In the genomic region with DNA sequence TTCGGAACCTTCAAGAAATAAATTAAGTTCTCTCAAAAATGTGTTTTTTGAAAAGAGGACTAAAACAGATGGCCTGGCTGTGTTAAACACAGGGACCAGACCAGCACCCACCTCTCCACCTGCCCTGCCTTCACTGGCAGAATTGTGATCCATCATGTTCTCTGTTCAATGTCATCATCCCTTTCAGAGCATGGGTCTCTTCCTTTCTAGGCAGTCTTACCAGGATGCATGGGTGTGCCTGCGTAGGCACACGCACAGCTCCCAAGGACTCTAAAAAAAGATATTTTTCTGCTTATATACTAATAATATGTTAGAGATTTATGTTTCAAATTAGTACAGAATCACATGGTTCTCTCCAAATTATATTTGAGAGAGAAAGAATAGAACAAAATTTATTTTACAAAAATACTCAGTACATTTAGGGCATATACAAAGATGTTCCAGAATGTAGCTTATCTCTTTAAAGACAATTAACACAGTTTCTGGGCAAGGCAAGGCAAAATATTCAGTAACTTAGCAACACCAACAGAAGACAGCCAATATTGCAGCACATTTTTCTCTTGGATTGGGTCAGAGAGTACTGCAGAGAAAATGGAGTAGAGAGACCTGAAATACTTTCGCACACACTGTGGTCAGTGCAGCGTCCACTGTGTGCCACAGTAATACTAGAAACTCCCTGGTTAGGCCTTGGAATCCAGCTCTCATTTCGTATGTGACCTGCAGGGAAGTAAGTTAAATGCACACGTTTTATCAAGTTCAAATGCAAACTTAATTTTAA, we compare ENCODE assay signal across 12 cellular contexts. TPM values are rescaled to one million over a fixed set of nuclear protein-coding genes. Genes with fewer than 3 reads are reported as not detected.
DNase-seq lines count a peak whose midpoint lies in the region; ATAC-seq and TF ChIP-seq lines count a peak whose summit lies in the region.
"Had no signal": no experiment of that assay in that cellular context is flagged by ENCODE, and none has a peak within 500 bp of the region (broad histone marks: within the 10 kb centered on the region; RNA-seq: fewer than 3 reads in every experiment).

No MANE protein-coding gene starts in this region.

- no peaks in the 10 kb centered on the region for H3K9me2 ChIP-seq in OCI-LY7 (ENCODE audit: insufficient read depth, low read length)

- H4K20me1 ChIP-seq in osteoblast (ENCODE audit: insufficient read depth, low read length): no peaks in the 10 kb centered on the region
- no peaks in the 10 kb centered on the region for H4K20me1 ChIP-seq in smooth muscle cell (ENCODE audit: low read depth)
- H4K20me1 ChIP-seq in OCI-LY7 (ENCODE audit: insufficient read depth, low read length): no peaks in the 10 kb centered on the region

- TF ChIP-seq CTCF in fibroblast of mammary gland (conservative IDR thresholded peaks at IDR 0.05; ENCODE audit: control insufficient read depth, insufficient read depth, low read depth, low read length) (no peak), osteoblast (IDR thresholded peaks at IDR 0.05; ENCODE audit: extremely low read depth, low read depth, low read length) (no peak), smooth muscle cell (IDR thresholded peaks at IDR 0.05; ENCODE audit: borderline replicate concordance, insufficient read depth, poor library complexity, severe bottlenecking) (no peak), OCI-LY7 (conservative IDR thresholded peaks at IDR 0.05; ENCODE audit: low read length) (no peak)

- H3K4me3 ChIP-seq in fibroblast of mammary gland (ENCODE audit: control insufficient read depth, low read depth, low read length): no peak overlapping the region
- no peak overlapping the region for H3K4me3 ChIP-seq in osteoblast (ENCODE audit: insufficient read depth, low read length)
- no peak overlapping the region for H3K4me3 ChIP-seq in aorta (ENCODE audit: low read length in 2 of 2)
- no peak overlapping the region for H3K4me3 ChIP-seq in smooth muscle cell
- H3K4me3 ChIP-seq in OCI-LY7 (ENCODE audit: low read depth, low read length, poor library complexity, severe bottlenecking): no peak overlapping the region

- H3K36me3 ChIP-seq in osteoblast (ENCODE audit: insufficient read depth, low read length): peaks cover 4% of the 10 kb centered on the region
- peaks cover 0 to 2% of the 10 kb centered on the region in 2 donors for H3K36me3 ChIP-seq in aorta (ENCODE audit: control insufficient read depth in 1 of 2, insufficient read depth in 2 of 2, low read length in 1 of 2)
- no peaks in the 10 kb centered on the region for H3K36me3 ChIP-seq in smooth muscle cell (ENCODE audit: low read depth)
- no peaks in the 10 kb centered on the region for H3K36me3 ChIP-seq in OCI-LY7 (ENCODE audit: insufficient read depth, low read length)

- POLR2A ChIA-PET in OCI-LY7 (lab: Charles Lee): no interaction called here

- peaks cover 84% of the 10 kb centered on the region for H3K79me2 ChIP-seq in osteoblast (ENCODE audit: insufficient read depth, low read length)
- no peaks in the 10 kb centered on the region for H3K79me2 ChIP-seq in smooth muscle cell (ENCODE audit: low read depth)
- H3K79me2 ChIP-seq in OCI-LY7 (ENCODE audit: insufficient read depth, low read depth, low read length): no peaks in the 10 kb centered on the region

- H3F3A ChIP-seq in smooth muscle cell (ENCODE audit: low read depth): peaks cover 5% of the 10 kb centered on the region

- 37 to 46% methylated on average over 7 of the region's 7 CpGs for WGBS in aorta, 2 donors
- WGBS in smooth muscle cell (ENCODE audit: low lambda C conversion rate): 91% methylated on average over 7 of the region's 7 CpGs

- ATAC-seq in aorta (ENCODE audit: low FRiP score): peak; percentile 64
- ATAC-seq: activated naive CD4-positive, alpha-beta T cell treated with anti-CD3 and anti-CD28 coated beads, Interleukin-2, amount 50 U/mL, for 72 hours; stimulated activated naive CD8-positive, alpha-beta T cell treated with anti-CD3 and anti-CD28 coated beads, Interleukin-15, amount 100 ng/mL, for 72 hours had no signal

- H3K9ac ChIP-seq in smooth muscle cell (ENCODE audit: low read depth): no peak overlapping the region

- H3K4me2 ChIP-seq in osteoblast (ENCODE audit: insufficient read depth, low read length) (no peak overlapping the region), smooth muscle cell (no peak overlapping the region), OCI-LY7 (ENCODE audit: low read length) (no peak overlapping the region)

- no peaks in the 10 kb centered on the region for H3K9me3 ChIP-seq in osteoblast (ENCODE audit: low read depth, low read length)
- no peaks in the 10 kb centered on the region for H3K9me3 ChIP-seq in aorta (ENCODE audit: control insufficient read depth, low read length)
- H3K9me3 ChIP-seq in smooth muscle cell (replicated peaks; ENCODE audit: low read depth): no peaks in the 10 kb centered on the region
- H3K9me3 ChIP-seq in OCI-LY7 (ENCODE audit: low read length): no peaks in the 10 kb centered on the region

- peak; percentile 1 for DNase-seq in NCI-H1694 treated with DMSO at 0.1 percent for 48 hours (lab: John Stamatoyannopoulos, UW)
- DNase-seq in NCI-H1694 (lab: John Stamatoyannopoulos, UW): no peak
- DNase-seq in fibroblast of mammary gland (ENCODE audit: low read depth): peak; percentile 47
- DNase-seq in osteoblast (ENCODE audit: insufficient read length, low spot score, missing footprints): no peak
- no peak for DNase-seq in aorta
- no peak for DNase-seq in NCI-H1436 (lab: John Stamatoyannopoulos, UW)
- no peak for DNase-seq in smooth muscle cell (lab: John Stamatoyannopoulos, UW; ENCODE audit: unreplicated experiment)
- DNase-seq in OCI-LY7 (ENCODE audit: low spot score): no peak
- DNase-seq: NCI-H226; stimulated activated naive CD8-positive, alpha-beta T cell treated with anti-CD3 and anti-CD28 coated beads, Interleukin-15, amount 100 ng/mL, for 72 hours had no signal

- intact Hi-C loops in aorta (cut with DNase I): loop anchor here (5.0 kb wide), 2 partner anchors 49 to 61 kb away; no protein-coding TSS in a partner anchor
- intact Hi-C loops in OCI-LY7 (cut with micrococcal nuclease; ENCODE audit: unreplicated experiment): no loop called here

- CTCF ChIA-PET in OCI-LY7 (lab: Charles Lee; ENCODE audit: unreplicated experiment): no interaction called here

- no peak overlapping the region for H2AFZ ChIP-seq in osteoblast (ENCODE audit: low read length)
- H2AFZ ChIP-seq in smooth muscle cell (ENCODE audit: low read depth): no peak overlapping the region
- H2AFZ ChIP-seq in OCI-LY7 (ENCODE audit: low read length): no peak overlapping the region

- H3K4me1 ChIP-seq in osteoblast (ENCODE audit: insufficient read depth, low read length) (peaks cover 51% of the 10 kb centered on the region), aorta (ENCODE audit: control insufficient read depth in 1 of 2, insufficient read depth in 2 of 2, low read length in 2 of 2) (peaks cover 7 to 9% of the 10 kb centered on the region in 2 donors), smooth muscle cell (ENCODE audit: low read depth) (peaks cover 3% of the 10 kb centered on the region), OCI-LY7 (ENCODE audit: insufficient read depth, low read length, poor library complexity, severe bottlenecking) (peaks cover 16% of the 10 kb centered on the region)

- BruUV-seq in OCI-LY7 (replicated peaks; lab: Mats Ljungman, UMichigan): no TSS peak

- peak overlapping the region; percentile 85 for H3K27ac ChIP-seq in osteoblast (ENCODE audit: low read depth, low read length)
- H3K27ac ChIP-seq in aorta (ENCODE audit: low read depth in 1 of 2, low read length in 2 of 2): peak overlapping the region in 1 of 2 donors; percentile 55
- H3K27ac ChIP-seq in smooth muscle cell (ENCODE audit: low read depth): no peak overlapping the region
- H3K27ac ChIP-seq in OCI-LY7 (ENCODE audit: low read depth, low read length, poor library complexity, severe bottlenecking): no peak overlapping the region
- H3K27ac ChIP-seq: 22Rv1 had no signal

- H3K27me3 ChIP-seq in osteoblast (ENCODE audit: insufficient read depth, low read length): no peaks in the 10 kb centered on the region
- no peaks in the 10 kb centered on the region for H3K27me3 ChIP-seq in aorta (ENCODE audit: control insufficient read depth in 1 of 2, insufficient read depth in 2 of 2, low read length in 1 of 2)
- no peaks in the 10 kb centered on the region for H3K27me3 ChIP-seq in smooth muscle cell (ENCODE audit: low read depth)

RNA-seq across cellular contexts. Expression of a gene that starts 52.8 kb away (rescaled TPM):
- 104 and 110 TPM in 2 replicates for total RNA-seq in osteoblast
- 10 to 100 TPM; 70.5 to 72.4 TPM for total RNA-seq in aorta
- polyA plus RNA-seq in aorta: 10 to 100 TPM in 1 of 2 donors, 1 to 10 TPM in 1; 3.0 to 11.3 TPM
- total RNA-seq in smooth muscle cell: 21.6 and 31.1 TPM in 2 replicates
- polyA plus RNA-seq in smooth muscle cell: 9.0 and 20.5 TPM in 2 replicates
- 0.18 TPM in 1 of 2 replicates, not detected in the other for total RNA-seq in OCI-LY7 (2014; rRNA removed; shearing (Covaris generic))
- 0.15 and 0.27 TPM in 2 replicates for total RNA-seq in OCI-LY7 (2022)
- total RNA-seq: activated naive CD4-positive, alpha-beta T cell treated with anti-CD3 and anti-CD28 coated beads, Interleukin-2, amount 50 U/mL, for 72 hours had no signal

Comparison
In these comparisons a context has a peak if more than half of its experiments do, and no peak if none do; other contexts are left out.
1. DNase-seq: peak in NCI-H1694 treated with DMSO at 0.1 percent for 48 hours (single experiment) and fibroblast of mammary gland (single experiment); none in NCI-H1694 (single experiment), osteoblast (single experiment), aorta (0 of 2), NCI-H1436 (single experiment), smooth muscle cell (single experiment) and OCI-LY7 (single experiment).
2. RNA of a gene that starts 52.8 kb away (total RNA-seq): 104 to 110 TPM in osteoblast, 70.5 to 72.4 TPM in aorta and 21.6 to 31.1 TPM in smooth muscle cell; 0.15 to 0.27 TPM in OCI-LY7; every median in the first group is over 10 times any median in the second.